In genomic region chr12:1533205-1533601, GRCh38 we compare ENCODE assay signal across 8 cellular contexts.
DNase-seq lines count a peak whose midpoint lies in the region; TF ChIP-seq lines count a peak whose summit lies in the region.

No MANE protein-coding gene starts in this region.

- no peak overlapping the region for H2BK5ac ChIP-seq in H9 (ENCODE audit: insufficient read length, low read length)

- peaks cover 13% of the 10 kb centered on the region for H3K23me2 ChIP-seq in H9 (ENCODE audit: insufficient read length, low read depth, low read length, poor library complexity, severe bottlenecking)

- TF ChIP-seq CTCF in H9 (conservative IDR thresholded peaks at IDR 0.05), result no peak

- no peak overlapping the region for H3K14ac ChIP-seq in H9 (ENCODE audit: insufficient read depth, low read length)

- H3K4ac ChIP-seq in H9 (ENCODE audit: low read depth, low read length), result no peak overlapping the region

- H3K4me3 ChIP-seq in SJCRH30, result no peak overlapping the region

- no peak overlapping the region for H2BK120ac ChIP-seq in H9 (ENCODE audit: low read depth, low read length, poor library complexity, severe bottlenecking)

- TF ChIP-seq POLR2A in erythroblast (IDR thresholded peaks at IDR 0.05; ENCODE audit: low read length), result no peak

- no peak overlapping the region for H3K4me2 ChIP-seq in H9 (ENCODE audit: insufficient read depth, insufficient read length, low read length)

- H2BK15ac ChIP-seq in H9 (ENCODE audit: low read depth, low read length), result no peak overlapping the region

- H3K27me3 ChIP-seq in H9 (ENCODE audit: insufficient read depth, low read length) (peaks cover 35% of the 10 kb centered on the region), SJCRH30 (0 out of 2 replicates have a peak, but pooled peaks cover 5% of the 10 kb centered on the region)

- no peak overlapping the region for H2AK5ac ChIP-seq in H9 (ENCODE audit: insufficient read length, low read length)

- peaks cover 90% of the 10 kb centered on the region for H3K27me3 Mint-ChIP-seq in H9 (ENCODE audit: low read depth)

- H3K4me1 ChIP-seq in H9 (ENCODE audit: insufficient read depth, low read length) (no peaks in the 10 kb centered on the region), SJCRH30 (peaks cover 5% of the 10 kb centered on the region; the same call in 1 of the 2 replicates)

- no peaks in the 10 kb centered on the region for H3K79me1 ChIP-seq in H9 (ENCODE audit: insufficient read depth, low read depth, low read length, poor library complexity, severe bottlenecking)

- DNase-seq in NOMO-1 (lab: John Stamatoyannopoulos, UW; ENCODE audit: unreplicated experiment in 2 of 2), result peak; percentile 7 to 28
- DNase-seq in NOMO-1 treated with dmso at 0.1 percent for 144 hours (lab: John Stamatoyannopoulos, UW; ENCODE audit: unreplicated experiment), result no peak
- DNase-seq in H9, result peak; percentile 17
- peak; percentile 89 for DNase-seq in OCI-M1 (lab: John Stamatoyannopoulos, UW)
- peak; percentile 39 to 70 for DNase-seq in erythroblast (lab: John Stamatoyannopoulos, UW)
- no peak for DNase-seq in NCI-H1105 (lab: John Stamatoyannopoulos, UW)
- no peak for DNase-seq in iPS-NIHi11 (ENCODE audit: low spot score)
- DNase-seq in SJCRH30, result no peak

- H4K20me1 ChIP-seq in H9 (ENCODE audit: control insufficient read depth, insufficient read depth, insufficient read length), result no peaks in the 10 kb centered on the region

- no peak overlapping the region for H3K23ac ChIP-seq in H9 (ENCODE audit: insufficient read length, low read depth, low read length)

- H2AFZ ChIP-seq in H9 (ENCODE audit: low read length), result no peak overlapping the region

- H2BK12ac ChIP-seq in H9 (ENCODE audit: insufficient read length, low read depth, low read length), result no peak overlapping the region

- no peak overlapping the region for H3K27ac Mint-ChIP-seq in H9

- H3K18ac ChIP-seq in H9 (ENCODE audit: insufficient read length, low read depth, low read length), result no peak overlapping the region

- H3T11ph ChIP-seq in H9 (ENCODE audit: low read length), result no peak overlapping the region

- no peak overlapping the region for H4K5ac ChIP-seq in H9 (ENCODE audit: insufficient read length, low read depth, low read length)

- H3K79me2 ChIP-seq in H9 (ENCODE audit: insufficient read depth, low read length), result no peaks in the 10 kb centered on the region

- peaks cover 0 to 2% of the 10 kb centered on the region in 2 experiments; a peak in 2 of 5 replicates for H3K9me3 Mint-ChIP-seq in H9

- H3K9ac ChIP-seq in H9 (ENCODE audit: extremely low read depth, insufficient read length, low read length), result no peak overlapping the region

- H3K9me3 ChIP-seq in H9 (ENCODE audit: control insufficient read depth, low read depth, low read length) (no peaks in the 10 kb centered on the region), SJCRH30 (replicated peaks) (no peaks in the 10 kb centered on the region)

- no peak overlapping the region for H3K4me3 Mint-ChIP-seq in H9

- peaks cover 6 to 11% of the 10 kb centered on the region in 2 experiments; a peak in 3 of 4 replicates for H3K4me1 Mint-ChIP-seq in H9

- no peak overlapping the region for H2BK20ac ChIP-seq in H9 (ENCODE audit: low read depth, low read length, poor library complexity, severe bottlenecking)

- no CpG with 5 or more reads among the region's 9 CpGs for WGBS in H9 (ENCODE audit: extremely low coverage, insufficient read length, low lambda C conversion rate)

- H3K27ac ChIP-seq in H9 (ENCODE audit: insufficient read length, low read depth, low read length) (no peak overlapping the region), SJCRH30 (no peak overlapping the region)

- H3K36me3 ChIP-seq in SJCRH30, result no peaks in the 10 kb centered on the region

- no peak overlapping the region for H3K56ac ChIP-seq in H9 (ENCODE audit: insufficient read length, low read depth, low read length)

- no peak overlapping the region for H4K91ac ChIP-seq in H9 (ENCODE audit: insufficient read length, low read depth, low read length)

- peaks cover 0 to 2% (median 0%) of the 10 kb centered on the region in 3 experiments; a peak in 2 of 7 replicates for H3K36me3 Mint-ChIP-seq in H9 (ENCODE audit: insufficient read depth in 1 of 3, low read depth in 3 of 3)

- no peak overlapping the region for H4K8ac ChIP-seq in H9 (replicated peaks; ENCODE audit: insufficient read length, low read depth, low read length)

Comparison
In these comparisons a context has a peak if more than half of its experiments do, and no peak if none do; other contexts are left out.
1. DNase-seq: peak in NOMO-1 (2 of 2), H9 (single experiment), OCI-M1 (single experiment) and erythroblast (2 of 2); none in NOMO-1 treated with dmso at 0.1 percent for 144 hours (single experiment), NCI-H1105 (single experiment), iPS-NIHi11 (single experiment) and SJCRH30 (0 of 2).